In genomic region chr11:9688716-9689511, GRCh38 we compare ENCODE assay signal across 8 cellular contexts. TPM values are rescaled to one million over a fixed set of nuclear protein-coding genes. Genes with fewer than 3 reads are reported as not detected.
DNase-seq lines count a peak whose midpoint lies in the region; ATAC-seq lines count a peak whose summit lies in the region.

No MANE protein-coding gene starts in this region.

- ATAC-seq in GM19035 (IDR thresholded peaks at IDR 0.05; ENCODE audit: unreplicated experiment), result peak; percentile 80
- ATAC-seq in HG03103 (IDR thresholded peaks at IDR 0.05; ENCODE audit: low read depth, unreplicated experiment), result peak; percentile 70

- DNase-seq in AML-193 (lab: John Stamatoyannopoulos, UW) (peak; percentile 56 to 71), RPMI7951 (ENCODE audit: low read depth) (peak; percentile 82), fibroblast of gingiva (ENCODE audit: low read depth) (peak; percentile 65), non-pigmented ciliary epithelial cell (ENCODE audit: low read depth) (peak; percentile 59), NCI-H2171 treated with DMSO at 0.1 percent for 48 hours (lab: John Stamatoyannopoulos, UW) (no peak)
- no peak for DNase-seq in activated CD4-positive, alpha-beta T cell treated with anti-CD3 and anti-CD28 coated beads for 1 hour

RNA-seq across cellular contexts. Expression of gene SWAP70, which starts 25.0 kb away (rescaled TPM):
- total RNA-seq in RPMI7951 (2014; rRNA removed; shearing (Covaris generic)), result 20.2 and 25.6 TPM in 2 replicates

Comparison
In these comparisons a context has a peak if more than half of its experiments do, and no peak if none do; other contexts are left out.
1. DNase-seq: peak in AML-193 (2 of 2), RPMI7951 (single experiment), fibroblast of gingiva (single experiment) and non-pigmented ciliary epithelial cell (single experiment); none in NCI-H2171 treated with DMSO at 0.1 percent for 48 hours (single experiment) and activated CD4-positive, alpha-beta T cell treated with anti-CD3 and anti-CD28 coated beads for 1 hour (single experiment).